Comparison of ENCODE assay signal across 30 cellular contexts in genomic region chr2:173815778-173816177, GRCh38.
"Had no signal": no experiment of that assay in that cellular context is flagged by ENCODE, and none has a peak within 500 bp of the region (broad histone marks: within the 10 kb centered on the region; RNA-seq: fewer than 3 reads in every experiment).

No MANE protein-coding gene starts in this region.

- H3K4me1 ChIP-seq: ascending aorta, body of pancreas, Peyer's patch had no signal

- ATAC-seq: activated CD8-positive, alpha-beta T cell treated with anti-CD3 and anti-CD28 coated beads, Interleukin-2, amount 10 ng/mL, durations not matched to agents 7 days and 5 days; body of pancreas; WTC11 had no signal

- H3K36me3 Mint-ChIP-seq: activated naive CD4-positive, alpha-beta T cell treated with anti-CD3 and anti-CD28 coated beads, Interleukin-2, amount 50 U/mL, for 24 hours; WTC11 had no signal

- H3K27ac ChIP-seq: ascending aorta, body of pancreas, cardiac muscle cell, Peyer's patch had no signal

- H3K4me1 Mint-ChIP-seq: activated naive CD4-positive, alpha-beta T cell treated with anti-CD3 and anti-CD28 coated beads, Interleukin-2, amount 50 U/mL, for 24 hours; WTC11 had no signal

- H3K4me3 ChIP-seq: ascending aorta, body of pancreas, cardiac muscle cell, Peyer's patch had no signal

- H3K27ac Mint-ChIP-seq: activated CD8-positive, alpha-beta T cell treated with anti-CD3 and anti-CD28 coated beads, Interleukin-2, amount 10 ng/mL, durations not matched to agents 7 days and 5 days; activated naive CD4-positive, alpha-beta T cell treated with anti-CD3 and anti-CD28 coated beads, Interleukin-2, amount 50 U/mL, for 24 hours; activated T-cell treated with anti-CD3 and anti-CD28 coated beads, Interleukin-2, amount 50 U/mL, for 24 hours; activated T-helper 1 cell treated with anti-CD3 and anti-CD28 coated beads, Interleukin-12 subunit alpha, Interleukin-12 subunit beta, Interleukin-2, Interleukin-4 antibody, amounts not matched to agents 30 ng/mL and 10 ng/mL and 1 ng/mL, durations not matched to agents 14 hours and 24 hours and 36 hours; T-helper 1 cell treated with Interleukin-12 subunit alpha and Interleukin-12 subunit beta and Interleukin-4 antibody, amounts not matched to agents 30 μg/mL and 1 μg/mL, for 36 hours; WTC11 had no signal

- H3K9me3 Mint-ChIP-seq: activated naive CD4-positive, alpha-beta T cell treated with anti-CD3 and anti-CD28 coated beads, Interleukin-2, amount 50 U/mL, for 24 hours; activated T-cell treated with anti-CD3 and anti-CD28 coated beads, Interleukin-2, amount 50 U/mL, for 24 hours; activated T-helper 1 cell treated with anti-CD3 and anti-CD28 coated beads, Interleukin-12 subunit alpha, Interleukin-12 subunit beta, Interleukin-2, Interleukin-4 antibody, amounts not matched to agents 30 ng/mL and 10 ng/mL and 1 ng/mL, durations not matched to agents 14 hours and 24 hours and 36 hours; T-helper 1 cell treated with Interleukin-12 subunit alpha and Interleukin-12 subunit beta and Interleukin-4 antibody, amounts not matched to agents 30 μg/mL and 1 μg/mL, for 36 hours; WTC11 had no signal

- H3K4me3 Mint-ChIP-seq: activated CD8-positive, alpha-beta T cell treated with anti-CD3 and anti-CD28 coated beads, Interleukin-2, amount 10 ng/mL, durations not matched to agents 7 days and 5 days; activated naive CD4-positive, alpha-beta T cell treated with anti-CD3 and anti-CD28 coated beads, Interleukin-2, amount 50 U/mL, for 24 hours; activated T-cell treated with anti-CD3 and anti-CD28 coated beads, Interleukin-2, amount 50 U/mL, for 24 hours; activated T-helper 1 cell treated with anti-CD3 and anti-CD28 coated beads, Interleukin-12 subunit alpha, Interleukin-12 subunit beta, Interleukin-2, Interleukin-4 antibody, amounts not matched to agents 30 ng/mL and 10 ng/mL and 1 ng/mL, durations not matched to agents 14 hours and 24 hours and 36 hours; T-helper 1 cell treated with Interleukin-12 subunit alpha and Interleukin-12 subunit beta and Interleukin-4 antibody, amounts not matched to agents 30 μg/mL and 1 μg/mL, for 36 hours; WTC11 had no signal

- DNase-seq: activated CD4-positive, alpha-beta T cell treated with anti-CD3 and anti-CD28 coated beads for 48 hours; activated CD4-positive, alpha-beta T cell treated with anti-CD3 and anti-CD28 coated beads, Interleukin-2, amount 50 U/mL, for 4 hours; activated CD4-positive, CD25-positive, alpha-beta regulatory T cell treated with anti-CD3 and anti-CD28 coated beads, Interleukin-2, amount 50 U/mL, for 72 hours; activated CD8-positive, alpha-beta memory T cell treated with anti-CD3 and anti-CD28 coated beads, Interleukin-2, amount 50 U/mL, for 48 hours; activated CD8-positive, alpha-beta T cell treated with anti-CD3 and anti-CD28 coated beads, Interleukin-2, amount 10 ng/mL, durations not matched to agents 7 days and 5 days; activated effector memory CD4-positive, alpha-beta T cell treated with Interleukin-2 at 50 U/mL for 16 hours; activated naive CD4-positive, alpha-beta T cell; activated T-cell treated with anti-CD3 and anti-CD28 coated beads, Interleukin-2, amount 50 U/mL, for 24 hours; amniotic stem cell; body of pancreas; cerebellar nuclear complex; Kasumi-1; KBM-7; NCI-H1092; NCI-H1417; NCI-H1694; NCI-H2029; NCI-H2107; NCI-H345; NCI-H510A; NCI-H526 treated with DMSO at 0.1 percent for 48 hours; NK-92 treated with Interleukin-12 subunit alpha and Interleukin-12 subunit beta, amount 100 ng/mL, for 24 hours; Peyer's patch; SHP77 treated with DMSO at 0.1 percent for 48 hours had no signal

- H3K36me3 ChIP-seq: ascending aorta, cardiac muscle cell, Peyer's patch had no signal

- H3K9me3 ChIP-seq: ascending aorta, body of pancreas, Peyer's patch had no signal

- H3K27me3 ChIP-seq: ascending aorta, body of pancreas, cardiac muscle cell, Peyer's patch had no signal
